Comparison of ENCODE assay signal across 1 cellular context in the genomic region with DNA sequence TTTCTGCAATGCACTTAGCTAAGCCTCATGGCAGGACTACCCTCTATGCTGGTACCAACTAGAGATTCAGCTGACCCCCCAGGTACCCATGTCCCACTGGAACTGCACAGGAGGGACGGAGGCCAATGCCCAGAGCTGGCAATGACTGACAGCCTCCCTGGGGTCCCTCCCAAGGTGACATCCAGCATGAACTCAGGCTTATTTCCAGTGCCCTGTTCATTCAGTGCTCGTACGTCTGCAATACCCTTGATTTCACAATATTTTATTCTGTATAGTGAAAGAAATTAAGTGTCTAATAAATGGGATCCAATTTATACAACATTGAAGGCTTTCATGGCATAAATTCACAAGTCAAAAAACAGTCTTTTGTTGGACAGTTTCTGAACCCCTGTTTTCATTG.
TF ChIP-seq lines count a peak whose summit lies in the region.

No MANE protein-coding gene starts in this region.

TF ChIP-seq in GM23338, 12 proteins besides CTCF, POLR2A, EP300 and RAD21 (continued from another document):
- TF ChIP-seq, protein P1, sequence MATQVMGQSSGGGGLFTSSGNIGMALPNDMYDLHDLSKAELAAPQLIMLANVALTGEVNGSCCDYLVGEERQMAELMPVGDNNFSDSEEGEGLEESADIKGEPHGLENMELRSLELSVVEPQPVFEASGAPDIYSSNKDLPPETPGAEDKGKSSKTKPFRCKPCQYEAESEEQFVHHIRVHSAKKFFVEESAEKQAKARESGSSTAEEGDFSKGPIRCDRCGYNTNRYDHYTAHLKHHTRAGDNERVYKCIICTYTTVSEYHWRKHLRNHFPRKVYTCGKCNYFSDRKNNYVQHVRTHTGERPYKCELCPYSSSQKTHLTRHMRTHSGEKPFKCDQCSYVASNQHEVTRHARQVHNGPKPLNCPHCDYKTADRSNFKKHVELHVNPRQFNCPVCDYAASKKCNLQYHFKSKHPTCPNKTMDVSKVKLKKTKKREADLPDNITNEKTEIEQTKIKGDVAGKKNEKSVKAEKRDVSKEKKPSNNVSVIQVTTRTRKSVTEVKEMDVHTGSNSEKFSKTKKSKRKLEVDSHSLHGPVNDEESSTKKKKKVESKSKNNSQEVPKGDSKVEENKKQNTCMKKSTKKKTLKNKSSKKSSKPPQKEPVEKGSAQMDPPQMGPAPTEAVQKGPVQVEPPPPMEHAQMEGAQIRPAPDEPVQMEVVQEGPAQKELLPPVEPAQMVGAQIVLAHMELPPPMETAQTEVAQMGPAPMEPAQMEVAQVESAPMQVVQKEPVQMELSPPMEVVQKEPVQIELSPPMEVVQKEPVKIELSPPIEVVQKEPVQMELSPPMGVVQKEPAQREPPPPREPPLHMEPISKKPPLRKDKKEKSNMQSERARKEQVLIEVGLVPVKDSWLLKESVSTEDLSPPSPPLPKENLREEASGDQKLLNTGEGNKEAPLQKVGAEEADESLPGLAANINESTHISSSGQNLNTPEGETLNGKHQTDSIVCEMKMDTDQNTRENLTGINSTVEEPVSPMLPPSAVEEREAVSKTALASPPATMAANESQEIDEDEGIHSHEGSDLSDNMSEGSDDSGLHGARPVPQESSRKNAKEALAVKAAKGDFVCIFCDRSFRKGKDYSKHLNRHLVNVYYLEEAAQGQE (IDR thresholded peaks at IDR 0.05; ENCODE audit: unreplicated experiment): no peak
- TF ChIP-seq ZNF462 (CRISPR knock-in tag; IDR thresholded peaks at IDR 0.05) (no peak), EZH2phosphoT487 (IDR thresholded peaks at IDR 0.05; ENCODE audit: unreplicated experiment) (no peak), CREB1 (CRISPR knock-in tag; IDR thresholded peaks at IDR 0.05; ENCODE audit: low read depth) (no peak), POLR2AphosphoS5 (IDR thresholded peaks at IDR 0.05; ENCODE audit: low read depth) (no peak)
TF ChIP-seq in GM23338: peak in this region for 0.
